Comparison of ENCODE assay signal across 14 cellular contexts in the genomic region with DNA sequence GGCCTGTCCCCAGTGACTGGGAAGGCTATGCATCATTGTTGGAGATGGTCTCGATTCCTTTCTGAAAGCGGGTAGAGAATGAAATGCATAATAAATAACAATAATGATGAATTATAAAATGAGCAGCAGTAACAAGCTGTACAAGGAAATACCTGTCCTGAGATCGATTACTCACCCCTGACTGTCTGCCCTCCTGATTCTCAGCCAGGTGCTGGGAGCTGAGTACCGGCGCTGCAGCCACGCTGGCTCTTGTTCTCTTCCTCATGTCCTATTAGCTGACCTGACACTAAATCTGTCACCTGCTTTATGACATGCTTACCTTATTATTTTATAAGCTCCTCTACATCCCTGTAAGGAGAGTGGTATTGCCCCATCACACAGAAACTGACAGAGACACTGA. TPM values are rescaled to one million over a fixed set of nuclear protein-coding genes. Genes with fewer than 3 reads are reported as not detected.
DNase-seq lines count a peak whose midpoint lies in the region; ATAC-seq, FAIRE-seq and TF ChIP-seq lines count a peak whose summit lies in the region.
"Had no signal": no experiment of that assay in that cellular context is flagged by ENCODE, and none has a peak within 500 bp of the region (broad histone marks: within the 10 kb centered on the region; RNA-seq: fewer than 3 reads in every experiment).

No MANE protein-coding gene starts in this region.

- no peaks in the 10 kb centered on the region for H3K36me3 ChIP-seq in pancreas

- peak in 3 of 4 donors; percentile 32 to 50 (median 35) for ATAC-seq in pancreas
- no peak for ATAC-seq in activated CD8-positive, alpha-beta T cell treated with anti-CD3 and anti-CD28 coated beads for 36 hours
- ATAC-seq: activated naive CD8-positive, alpha-beta T cell treated with anti-CD3 and anti-CD28 coated beads, Interleukin-2, amount 50 U/mL, for 24 hours had no signal

- intact Hi-C loops in activated CD4-positive, alpha-beta T cell treated with anti-CD3 and anti-CD28 coated beads, Interleukin-2, amount 10 ng/mL, durations not matched to agents 24 days and 14 days (cut with micrococcal nuclease): no loop called here
- intact Hi-C loops in pancreas (cut with DNase I): loop anchor here in 1 of 3 donors (10.0 kb wide), 1 partner anchor 96 kb away; no protein-coding TSS in a partner anchor
- intact Hi-C loops in activated CD8-positive, alpha-beta T cell treated with anti-CD3 and anti-CD28 coated beads for 36 hours (cut with micrococcal nuclease): loop anchor here (10.0 kb wide), 1 partner anchor 46 kb away; no protein-coding TSS in a partner anchor

- DNase-seq in activated CD4-positive, alpha-beta T cell treated with anti-CD3 and anti-CD28 coated beads, Interleukin-2, amount 10 ng/mL, durations not matched to agents 24 days and 14 days: no peak
- no peak for DNase-seq in activated CD4-positive, alpha-beta T cell treated with anti-CD3 and anti-CD28 coated beads, Interleukin-2, amount 50 U/mL, for 4 hours
- DNase-seq in NCI-H2196 (lab: John Stamatoyannopoulos, UW; ENCODE audit: unreplicated experiment) (peak; percentile 47), epithelial cell of esophagus (ENCODE audit: low read depth) (peak; percentile 76), pancreas (peak in 1 of 6 donors; percentile 42), glomerular visceral epithelial cell (ENCODE audit: extremely low spot score) (no peak), endothelial cell (ENCODE audit: low spot score) (no peak)
- no peak for DNase-seq in activated CD8-positive, alpha-beta T cell treated with anti-CD3 and anti-CD28 coated beads for 36 hours
- DNase-seq: activated naive CD8-positive, alpha-beta T cell treated with anti-CD3 and anti-CD28 coated beads, Interleukin-2, amount 50 U/mL, for 24 hours; EL; islet precursor cell; NCI-H1694 treated with DMSO at 0.1 percent for 48 hours had no signal

- peak overlapping the region; percentile 31 for H3K27ac Mint-ChIP-seq in activated CD4-positive, alpha-beta T cell treated with anti-CD3 and anti-CD28 coated beads, Interleukin-2, amount 10 ng/mL, durations not matched to agents 24 days and 14 days
- no peak overlapping the region for H3K27ac Mint-ChIP-seq in activated CD8-positive, alpha-beta T cell treated with anti-CD3 and anti-CD28 coated beads for 36 hours
- H3K27ac Mint-ChIP-seq in endothelial cell (ENCODE audit: unreplicated experiment): no peak overlapping the region

- peak overlapping the region in 3 of 4 donors; percentile 46 to 92 (median 91) for H3K27ac ChIP-seq in pancreas

- no peaks in the 10 kb centered on the region for H3K9me3 ChIP-seq in pancreas

- H3K4me1 ChIP-seq in pancreas: peaks cover 21 to 27% (median 27%) of the 10 kb centered on the region in 3 donors

- no peak overlapping the region for H3K4me3 ChIP-seq in epithelial cell of esophagus (ENCODE audit: low read length)
- no peak overlapping the region for H3K4me3 ChIP-seq in pancreas

- no peaks in the 10 kb centered on the region for H3K27me3 ChIP-seq in pancreas

- H3K9me3 Mint-ChIP-seq in activated CD4-positive, alpha-beta T cell treated with anti-CD3 and anti-CD28 coated beads, Interleukin-2, amount 10 ng/mL, durations not matched to agents 24 days and 14 days: no peaks in the 10 kb centered on the region
- H3K9me3 Mint-ChIP-seq in activated CD8-positive, alpha-beta T cell treated with anti-CD3 and anti-CD28 coated beads for 36 hours: no peaks in the 10 kb centered on the region
- no peaks in the 10 kb centered on the region for H3K9me3 Mint-ChIP-seq in endothelial cell (ENCODE audit: unreplicated experiment)
- H3K9me3 Mint-ChIP-seq: activated naive CD8-positive, alpha-beta T cell treated with anti-CD3 and anti-CD28 coated beads, Interleukin-2, amount 50 U/mL, for 24 hours had no signal

- peaks cover 52% of the 10 kb centered on the region for H3K4me1 Mint-ChIP-seq in activated CD4-positive, alpha-beta T cell treated with anti-CD3 and anti-CD28 coated beads, Interleukin-2, amount 10 ng/mL, durations not matched to agents 24 days and 14 days
- peaks cover 58% of the 10 kb centered on the region for H3K4me1 Mint-ChIP-seq in activated CD8-positive, alpha-beta T cell treated with anti-CD3 and anti-CD28 coated beads for 36 hours (ENCODE audit: low read depth)
- peaks cover 13% of the 10 kb centered on the region for H3K4me1 Mint-ChIP-seq in endothelial cell (ENCODE audit: unreplicated experiment)

- no peak overlapping the region for H3K4me3 Mint-ChIP-seq in activated CD4-positive, alpha-beta T cell treated with anti-CD3 and anti-CD28 coated beads, Interleukin-2, amount 10 ng/mL, durations not matched to agents 24 days and 14 days
- H3K4me3 Mint-ChIP-seq in activated CD8-positive, alpha-beta T cell treated with anti-CD3 and anti-CD28 coated beads for 36 hours: no peak overlapping the region
- H3K4me3 Mint-ChIP-seq in endothelial cell (ENCODE audit: unreplicated experiment): no peak overlapping the region

- CTCF ChIA-PET in activated CD8-positive, alpha-beta T cell treated with anti-CD3 and anti-CD28 coated beads for 36 hours (lab: Charles Lee): interaction anchor here (1.4 to 1.7 kb wide), 5 partner anchors 14 to 79 kb away, joined by 3 to 7 read pairs (median 4); a partner anchor contains a TSS

- H3K27me3 Mint-ChIP-seq in activated CD4-positive, alpha-beta T cell treated with anti-CD3 and anti-CD28 coated beads, Interleukin-2, amount 10 ng/mL, durations not matched to agents 24 days and 14 days: no peaks in the 10 kb centered on the region
- H3K27me3 Mint-ChIP-seq in activated CD8-positive, alpha-beta T cell treated with anti-CD3 and anti-CD28 coated beads for 36 hours: no peaks in the 10 kb centered on the region
- H3K27me3 Mint-ChIP-seq in endothelial cell (ENCODE audit: unreplicated experiment): peaks cover 7% of the 10 kb centered on the region
- H3K27me3 Mint-ChIP-seq: activated naive CD8-positive, alpha-beta T cell treated with anti-CD3 and anti-CD28 coated beads, Interleukin-2, amount 50 U/mL, for 24 hours had no signal

- no peak for FAIRE-seq in pancreas (lab: Jason Lieb, UNC)
- FAIRE-seq: frontal cortex, H1 had no signal

- no peak for TF ChIP-seq CTCF in epithelial cell of esophagus (IDR thresholded peaks at IDR 0.05; ENCODE audit: insufficient read depth, low read depth, low read length, missing control alignments)
- no peak for TF ChIP-seq CTCF in pancreas (IDR thresholded peaks at IDR 0.05)
- TF ChIP-seq CTCF in activated CD8-positive, alpha-beta T cell treated with anti-CD3 and anti-CD28 coated beads for 36 hours (IDR thresholded peaks at IDR 0.05): no peak
- TF ChIP-seq CTCF in endothelial cell (IDR thresholded peaks at IDR 0.05; ENCODE audit: unreplicated experiment): no peak

- H3K36me3 Mint-ChIP-seq in activated CD4-positive, alpha-beta T cell treated with anti-CD3 and anti-CD28 coated beads, Interleukin-2, amount 10 ng/mL, durations not matched to agents 24 days and 14 days (ENCODE audit: low read depth): peaks cover 54% of the 10 kb centered on the region
- peaks cover 44% of the 10 kb centered on the region for H3K36me3 Mint-ChIP-seq in activated CD8-positive, alpha-beta T cell treated with anti-CD3 and anti-CD28 coated beads for 36 hours (ENCODE audit: low read depth)
- peaks cover 15% of the 10 kb centered on the region for H3K36me3 Mint-ChIP-seq in endothelial cell (ENCODE audit: low read depth, unreplicated experiment)

- POLR2A ChIA-PET in activated CD8-positive, alpha-beta T cell treated with anti-CD3 and anti-CD28 coated beads for 36 hours (lab: Charles Lee): interaction anchor here (0.9 to 1.2 kb wide), 2 partner anchors 53 to 58 kb away, joined by 3 read pairs; no protein-coding TSS in a partner anchor

- 32 to 34% methylated on average over 6 of the region's 6 CpGs for WGBS in pancreas, 2 donors

RNA-seq across cellular contexts. Expression of a gene that starts 3.4 kb away (rescaled TPM):
- 127 and 130 TPM in 2 replicates for total RNA-seq in activated CD4-positive, alpha-beta T cell treated with anti-CD3 and anti-CD28 coated beads, Interleukin-2, amount 10 ng/mL, durations not matched to agents 24 days and 14 days
- total RNA-seq in pancreas (10 to 100 TPM; 29.1 to 49.6 (median 32.6) TPM), endothelial cell (ENCODE audit: unreplicated experiment) (22.6 TPM)
- 10 to 100 TPM; 13.6 to 18.4 TPM for polyA plus RNA-seq in pancreas
- 10 to 100 TPM; 59.3 to 62.2 TPM for total RNA-seq in activated CD8-positive, alpha-beta T cell treated with anti-CD3 and anti-CD28 coated beads for 36 hours

Comparison
In these comparisons a context has a peak if more than half of its experiments do, and no peak if none do; other contexts are left out.
1. DNase-seq: peak in NCI-H2196 (single experiment) and epithelial cell of esophagus (single experiment); none in activated CD4-positive, alpha-beta T cell treated with anti-CD3 and anti-CD28 coated beads, Interleukin-2, amount 10 ng/mL, durations not matched to agents 24 days and 14 days (single experiment), activated CD4-positive, alpha-beta T cell treated with anti-CD3 and anti-CD28 coated beads, Interleukin-2, amount 50 U/mL, for 4 hours (0 of 2), glomerular visceral epithelial cell (single experiment), activated CD8-positive, alpha-beta T cell treated with anti-CD3 and anti-CD28 coated beads for 36 hours (single experiment) and endothelial cell (single experiment).